In the genomic region with DNA sequence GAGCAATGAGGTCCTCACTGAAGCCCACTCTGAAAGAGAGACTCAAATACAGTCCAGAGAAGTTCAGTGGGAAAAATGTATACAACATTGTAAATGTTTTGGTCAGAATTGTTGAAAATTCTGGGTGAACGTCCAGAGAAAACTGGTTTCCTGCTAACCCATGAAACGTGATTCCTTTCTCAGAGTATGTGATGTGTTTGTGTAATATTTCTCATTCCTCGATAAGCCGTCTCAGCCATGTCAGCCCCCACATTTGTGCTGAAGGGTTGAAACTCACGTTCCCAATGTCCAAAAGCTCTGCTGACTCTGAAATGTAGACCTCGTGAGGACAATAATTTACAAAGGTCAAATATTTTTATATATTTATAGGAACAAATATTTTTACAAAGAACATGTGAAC, we compare ENCODE assay signal across 1 cellular context.
TF ChIP-seq lines count a peak whose summit lies in the region.

No MANE protein-coding gene starts in this region.

TF ChIP-seq in IMR-90, 13 proteins besides CTCF, POLR2A, EP300 and RAD21:
- TF ChIP-seq, protein P1, sequence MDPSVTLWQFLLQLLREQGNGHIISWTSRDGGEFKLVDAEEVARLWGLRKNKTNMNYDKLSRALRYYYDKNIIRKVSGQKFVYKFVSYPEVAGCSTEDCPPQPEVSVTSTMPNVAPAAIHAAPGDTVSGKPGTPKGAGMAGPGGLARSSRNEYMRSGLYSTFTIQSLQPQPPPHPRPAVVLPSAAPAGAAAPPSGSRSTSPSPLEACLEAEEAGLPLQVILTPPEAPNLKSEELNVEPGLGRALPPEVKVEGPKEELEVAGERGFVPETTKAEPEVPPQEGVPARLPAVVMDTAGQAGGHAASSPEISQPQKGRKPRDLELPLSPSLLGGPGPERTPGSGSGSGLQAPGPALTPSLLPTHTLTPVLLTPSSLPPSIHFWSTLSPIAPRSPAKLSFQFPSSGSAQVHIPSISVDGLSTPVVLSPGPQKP (IDR thresholded peaks at IDR 0.05; ENCODE audit: borderline replicate concordance, low read depth, low read length) = no peak
- TF ChIP-seq BHLHE40 (IDR thresholded peaks at IDR 0.05; ENCODE audit: low read depth, low read length) (peak; percentile 95), CEBPB (IDR thresholded peaks at IDR 0.05; ENCODE audit: low read depth, low read length) (0 out of 2 replicates have a peak, but pooled peaks have one; percentile 22), MAFK (IDR thresholded peaks at IDR 0.05; ENCODE audit: low read depth, low read length) (no peak), SMC3 (IDR thresholded peaks at IDR 0.05; ENCODE audit: low read depth, low read length) (no peak)
